20 cellular contexts compared by ENCODE assay signal in genomic region chr1:243732627-243733026, GRCh38.
DNase-seq lines count a peak whose midpoint lies in the region; ATAC-seq, FAIRE-seq and TF ChIP-seq lines count a peak whose summit lies in the region.
"Had no signal": no experiment of that assay in that cellular context is flagged by ENCODE, and none has a peak within 500 bp of the region (broad histone marks: within the 10 kb centered on the region; RNA-seq: fewer than 3 reads in every experiment).

No MANE protein-coding gene starts in this region.

- H3K27me3 Mint-ChIP-seq in dendritic cell treated with granulocyte-macrophage colony-stimulating factor and Interleukin-4, amounts not matched to agents 40 ng/mL and 50 ng/mL, for 4 days = no peaks in the 10 kb centered on the region
- H3K27me3 Mint-ChIP-seq: activated naive CD8-positive, alpha-beta T cell treated with anti-CD3 and anti-CD28 coated beads, Interleukin-2, amount 10 ng/mL, durations not matched to agents 7 days and 5 days; CD8-positive, alpha-beta memory T cell had no signal

- no peaks in the 10 kb centered on the region for H3K36me3 ChIP-seq in HUES6 (ENCODE audit: control insufficient read depth, insufficient read depth, low read length)
- H3K36me3 ChIP-seq: stomach had no signal

- no peak overlapping the region for H3K9ac ChIP-seq in HUES6 (ENCODE audit: low read length)

- peak overlapping the region; percentile 45; the same call in 1 of the 2 replicates for H3K27ac ChIP-seq in HUES6 (ENCODE audit: low read depth, low read length)

- peak overlapping the region; percentile 85 for H3K27ac Mint-ChIP-seq in dendritic cell treated with granulocyte-macrophage colony-stimulating factor and Interleukin-4, amounts not matched to agents 40 ng/mL and 50 ng/mL, for 4 days
- H3K27ac Mint-ChIP-seq: activated CD8-positive, alpha-beta T cell treated with anti-CD3 and anti-CD28 coated beads, Interleukin-2, amount 10 ng/mL, durations not matched to agents 7 days and 5 days; activated naive CD8-positive, alpha-beta T cell treated with anti-CD3 and anti-CD28 coated beads, Interleukin-2, amount 10 ng/mL, durations not matched to agents 7 days and 5 days had no signal

- intact Hi-C loops in dendritic cell treated with granulocyte-macrophage colony-stimulating factor and Interleukin-4, amounts not matched to agents 40 ng/mL and 50 ng/mL, for 4 days (cut with micrococcal nuclease) = no loop called here

- no peak for ATAC-seq in GM19463 (IDR thresholded peaks at IDR 0.05; ENCODE audit: unreplicated experiment)
- ATAC-seq: activated CD8-positive, alpha-beta T cell treated with anti-CD3 and anti-CD28 coated beads, Interleukin-2, amount 10 ng/mL, durations not matched to agents 7 days and 5 days had no signal

- peaks cover 37% of the 10 kb centered on the region; the same call in 1 of the 2 replicates for H3K4me1 ChIP-seq in HUES6 (ENCODE audit: control insufficient read depth, insufficient read depth, low read length)

- no peak overlapping the region for H3K4me3 ChIP-seq in HUES6 (ENCODE audit: low read depth, low read length)
- H3K4me3 ChIP-seq: stomach had no signal

- H3K27me3 ChIP-seq in HUES6 (ENCODE audit: control insufficient read depth, insufficient read depth, low read length) = no peaks in the 10 kb centered on the region
- H3K27me3 ChIP-seq: stomach had no signal

- peaks cover 16% of the 10 kb centered on the region for H3K36me3 Mint-ChIP-seq in dendritic cell treated with granulocyte-macrophage colony-stimulating factor and Interleukin-4, amounts not matched to agents 40 ng/mL and 50 ng/mL, for 4 days (ENCODE audit: low read depth)

- FAIRE-seq in D721Med (lab: Jason Lieb, UNC) = peak; percentile 95
- FAIRE-seq: bronchial epithelial cell, GM12891, keratinocyte, urothelium cell line had no signal

- TF ChIP-seq CTCF in D721Med (IDR thresholded peaks at IDR 0.05; ENCODE audit: insufficient read depth, missing control alignments) = no peak

- peaks cover 8% of the 10 kb centered on the region for H3K9me3 Mint-ChIP-seq in dendritic cell treated with granulocyte-macrophage colony-stimulating factor and Interleukin-4, amounts not matched to agents 40 ng/mL and 50 ng/mL, for 4 days
- H3K9me3 Mint-ChIP-seq: CD8-positive, alpha-beta memory T cell; neural crest cell had no signal

- H3K9me3 ChIP-seq in HUES6 (ENCODE audit: control insufficient read depth, insufficient read depth, low read depth, low read length) = peaks cover 10% of the 10 kb centered on the region
- H3K9me3 ChIP-seq: stomach had no signal

- no peak overlapping the region for H3K4me3 Mint-ChIP-seq in dendritic cell treated with granulocyte-macrophage colony-stimulating factor and Interleukin-4, amounts not matched to agents 40 ng/mL and 50 ng/mL, for 4 days
- H3K4me3 Mint-ChIP-seq: activated CD8-positive, alpha-beta T cell treated with anti-CD3 and anti-CD28 coated beads, Interleukin-2, amount 10 ng/mL, durations not matched to agents 7 days and 5 days; activated naive CD8-positive, alpha-beta T cell treated with anti-CD3 and anti-CD28 coated beads, Interleukin-2, amount 10 ng/mL, durations not matched to agents 7 days and 5 days; CD8-positive, alpha-beta memory T cell; neural crest cell had no signal

- H3K4me1 Mint-ChIP-seq in dendritic cell treated with granulocyte-macrophage colony-stimulating factor and Interleukin-4, amounts not matched to agents 40 ng/mL and 50 ng/mL, for 4 days (ENCODE audit: low read depth) = peaks cover 61% of the 10 kb centered on the region

- no peak for DNase-seq in D721Med (ENCODE audit: insufficient read length, low spot score)
- peak; percentile 40 for DNase-seq in NCI-H2107 (lab: John Stamatoyannopoulos, UW)
- no peak for DNase-seq in LoVo (ENCODE audit: low spot score)
- no peak for DNase-seq in NOMO-1 (lab: John Stamatoyannopoulos, UW; ENCODE audit: unreplicated experiment in 2 of 2)
- DNase-seq in AG08396 (ENCODE audit: low spot score) = no peak
- DNase-seq: activated CD8-positive, alpha-beta T cell treated with anti-CD3 and anti-CD28 coated beads, Interleukin-2, amount 10 ng/mL, durations not matched to agents 7 days and 5 days; activated naive CD8-positive, alpha-beta T cell treated with anti-CD3 and anti-CD28 coated beads, Interleukin-2, amount 10 ng/mL, durations not matched to agents 7 days and 5 days; CD8-positive, alpha-beta memory T cell; GOT3; mesenchymal stem cell; NCI-H526; stomach had no signal
